2 cellular contexts compared by ENCODE assay signal in the genomic region with DNA sequence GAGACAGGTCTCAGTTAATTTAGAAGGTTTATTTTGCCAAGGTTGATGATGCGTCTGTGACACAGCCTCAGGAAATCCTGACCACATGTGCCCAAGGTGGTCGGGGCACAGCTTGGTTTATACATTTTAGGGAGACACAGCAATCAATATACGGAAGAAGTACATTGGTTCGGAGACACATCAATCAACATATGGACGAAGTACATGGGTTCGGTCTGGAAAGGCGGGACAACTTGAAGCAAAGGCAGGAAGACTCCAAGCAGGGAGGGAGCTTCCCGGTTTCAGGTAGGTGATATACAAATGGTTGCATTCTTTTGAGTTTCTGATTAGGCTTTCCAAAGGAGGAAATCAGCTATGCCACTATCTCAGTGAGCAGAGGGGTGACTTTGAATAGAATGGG.
TF ChIP-seq lines count a peak whose summit lies in the region.

No MANE protein-coding gene starts in this region.

TF ChIP-seq in HCT116, 20 proteins besides CTCF, POLR2A, EP300 and RAD21:
- TF ChIP-seq, protein P1, sequence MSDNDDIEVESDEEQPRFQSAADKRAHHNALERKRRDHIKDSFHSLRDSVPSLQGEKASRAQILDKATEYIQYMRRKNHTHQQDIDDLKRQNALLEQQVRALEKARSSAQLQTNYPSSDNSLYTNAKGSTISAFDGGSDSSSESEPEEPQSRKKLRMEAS (IDR thresholded peaks at IDR 0.05) = no peak
- no peak for TF ChIP-seq EZH2phosphoT487 (IDR thresholded peaks at IDR 0.05; ENCODE audit: borderline replicate concordance)
- TF ChIP-seq, protein P2, sequence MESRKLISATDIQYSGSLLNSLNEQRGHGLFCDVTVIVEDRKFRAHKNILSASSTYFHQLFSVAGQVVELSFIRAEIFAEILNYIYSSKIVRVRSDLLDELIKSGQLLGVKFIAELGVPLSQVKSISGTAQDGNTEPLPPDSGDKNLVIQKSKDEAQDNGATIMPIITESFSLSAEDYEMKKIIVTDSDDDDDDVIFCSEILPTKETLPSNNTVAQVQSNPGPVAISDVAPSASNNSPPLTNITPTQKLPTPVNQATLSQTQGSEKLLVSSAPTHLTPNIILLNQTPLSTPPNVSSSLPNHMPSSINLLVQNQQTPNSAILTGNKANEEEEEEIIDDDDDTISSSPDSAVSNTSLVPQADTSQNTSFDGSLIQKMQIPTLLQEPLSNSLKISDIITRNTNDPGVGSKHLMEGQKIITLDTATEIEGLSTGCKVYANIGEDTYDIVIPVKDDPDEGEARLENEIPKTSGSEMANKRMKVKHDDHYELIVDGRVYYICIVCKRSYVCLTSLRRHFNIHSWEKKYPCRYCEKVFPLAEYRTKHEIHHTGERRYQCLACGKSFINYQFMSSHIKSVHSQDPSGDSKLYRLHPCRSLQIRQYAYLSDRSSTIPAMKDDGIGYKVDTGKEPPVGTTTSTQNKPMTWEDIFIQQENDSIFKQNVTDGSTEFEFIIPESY (IDR thresholded peaks at IDR 0.05; ENCODE audit: extremely low read depth, insufficient replicate concordance, low read length) = no peak
TF ChIP-seq in HCT116: peak in this region for 0.

TF ChIP-seq in H1, 55 proteins besides CTCF, POLR2A, EP300 and RAD21:
- TF ChIP-seq KDM5A (IDR thresholded peaks at IDR 0.05; ENCODE audit: low read length) (no peak), BCL11A (IDR thresholded peaks at IDR 0.05; ENCODE audit: low read depth in 2 of 2, low read length in 2 of 2) (no peak), SP1 (IDR thresholded peaks at IDR 0.05; ENCODE audit: low read depth, low read length) (peak; percentile 78), SP2 (IDR thresholded peaks at IDR 0.05; ENCODE audit: low read length) (peak; percentile 30), YY1 (IDR thresholded peaks at IDR 0.05; ENCODE audit: low read depth, low read length) (no peak), SRF (IDR thresholded peaks at IDR 0.05; ENCODE audit: low read depth, low read length) (no peak), CHD2 (IDR thresholded peaks at IDR 0.05; ENCODE audit: low read length) (peak; percentile 39; the same call in 1 of the 2 replicates), CBX5 (IDR thresholded peaks at IDR 0.05; ENCODE audit: low read depth, low read length) (no peak), CTBP2 (IDR thresholded peaks at IDR 0.05; ENCODE audit: borderline replicate concordance, insufficient read depth, insufficient read length, low read length) (no peak)
